1 cellular context compared by ENCODE assay signal in genomic region chr21:41612674-41613250, GRCh38.
TF ChIP-seq lines count a peak whose summit lies in the region.

No MANE protein-coding gene starts in this region.

TF ChIP-seq in H1, 55 proteins besides CTCF, POLR2A, EP300 and RAD21 (continued from another document):
- TF ChIP-seq CHD7 (IDR thresholded peaks at IDR 0.05; ENCODE audit: insufficient replicate concordance, low read length): no peak
- peak; percentile 69 for TF ChIP-seq TEAD4 (IDR thresholded peaks at IDR 0.05; ENCODE audit: low read depth, low read length)
- TF ChIP-seq TAF7 (optimal IDR thresholded peaks at IDR 0.05; ENCODE audit: borderline replicate concordance, low read depth, low read length): no peak
- TF ChIP-seq HDAC2 (IDR thresholded peaks at IDR 0.05; ENCODE audit: borderline replicate concordance in 1 of 2, low read depth in 2 of 2, low read length in 2 of 2): peak in 1 of 2 experiments; percentile 39; a peak in 1 of 4 replicates
- no peak for TF ChIP-seq SUZ12 (IDR thresholded peaks at IDR 0.05; ENCODE audit: low read length)
